Comparison of ENCODE assay signal across 12 cellular contexts in genomic region chr17:79791354-79792123, GRCh38. TPM values are rescaled to one million over a fixed set of nuclear protein-coding genes. Genes with fewer than 3 reads are reported as not detected.
DNase-seq lines count a peak whose midpoint lies in the region; ATAC-seq and TF ChIP-seq lines count a peak whose summit lies in the region.
"Had no signal": no experiment of that assay in that cellular context is flagged by ENCODE, and none has a peak within 500 bp of the region (broad histone marks: within the 10 kb centered on the region; RNA-seq: fewer than 3 reads in every experiment).

No MANE protein-coding gene starts in this region.

- no peak overlapping the region for H2BK120ac ChIP-seq in mesendoderm (ENCODE audit: low read depth, low read length)

- H3K79me2 ChIP-seq in ACC112 (ENCODE audit: control insufficient read depth, insufficient read depth, low read length, unreplicated experiment) = no peaks in the 10 kb centered on the region
- no peaks in the 10 kb centered on the region for H3K79me2 ChIP-seq in mesendoderm (ENCODE audit: control insufficient read depth, insufficient read depth, low read length)

- no peak overlapping the region for H4K5ac ChIP-seq in mesendoderm (ENCODE audit: low read length)

- H3K9ac ChIP-seq in mesendoderm (ENCODE audit: low read length) = no peak overlapping the region

- H3K4me1 ChIP-seq in A673 (ENCODE audit: insufficient read depth, low read length, poor library complexity, severe bottlenecking) = peaks cover 52% of the 10 kb centered on the region
- peaks cover 15% of the 10 kb centered on the region for H3K4me1 ChIP-seq in ACC112 (ENCODE audit: control insufficient read depth, insufficient read depth, low read length, unreplicated experiment)
- peaks cover 7% of the 10 kb centered on the region for H3K4me1 ChIP-seq in mesendoderm (ENCODE audit: control insufficient read depth, low read depth, low read length)
- H3K4me1 ChIP-seq in vagina = peaks cover 49% of the 10 kb centered on the region

- no peak for ATAC-seq in WTC11

- no peak for DNase-seq in A673 (ENCODE audit: low spot score)
- DNase-seq in WTC11 (ENCODE audit: low spot score) = peak; percentile 41
- peak; percentile 24 for DNase-seq in mesendoderm
- no peak for DNase-seq in vagina (ENCODE audit: extremely low spot score in 2 of 2)
- no peak for DNase-seq in KBM-7
- no peak for DNase-seq in lower leg skin (ENCODE audit: low spot score in 2 of 2)
- DNase-seq: NCI-H2171; SJCRH30; stimulated activated CD4-positive, alpha-beta T cell treated with anti-CD3 and anti-CD28 coated beads, Interleukin-1b, Interleukin-23, amount 100 ng/mL, for 48 hours had no signal

- CTCF ChIA-PET in A673 (lab: Charles Lee) = no interaction called here
- CTCF ChIA-PET in WTC11 (lab: Charles Lee) = interaction anchor here (0.6 to 3.4 kb wide), 10 partner anchors 13 to 202 kb away, joined by 3 to 65 read pairs (median 4); partner anchors contain the start of gene CBX4

- H3K27ac Mint-ChIP-seq in WTC11 = no peak overlapping the region
- H3K27ac Mint-ChIP-seq: activated naive CD4-positive, alpha-beta T cell treated with anti-CD3 and anti-CD28 coated beads, Interleukin-2, amount 50 U/mL, for 24 hours had no signal

- no peaks in the 10 kb centered on the region for H3K79me1 ChIP-seq in mesendoderm (ENCODE audit: low read length)

- intact Hi-C loops in A673 (cut with micrococcal nuclease; ENCODE audit: unreplicated experiment) = loop anchor here (5.0 kb wide), 3 partner anchors 46 to 201 kb away; partner anchors contain the start of gene CBX4
- intact Hi-C loops in vagina (cut with DNase I) = loop anchor here (10.0 kb wide), 1 partner anchor 203 kb away; no protein-coding TSS in a partner anchor
- intact Hi-C loops in lower leg skin (cut with DNase I; ENCODE audit: low total_unique reads) = no loop called here

- no peak overlapping the region for H3K56ac ChIP-seq in mesendoderm (ENCODE audit: low read length)

- no peak overlapping the region for H3K18ac ChIP-seq in mesendoderm (ENCODE audit: low read length)

- H3K27ac ChIP-seq in A673 (ENCODE audit: low read depth, low read length, poor library complexity, severe bottlenecking) (no peak overlapping the region), ACC112 (ENCODE audit: low read depth, low read length) (no peak overlapping the region), mesendoderm (ENCODE audit: low read depth, low read length) (no peak overlapping the region), vagina (no peak overlapping the region)
- H3K27ac ChIP-seq: SJCRH30 had no signal

- no peak overlapping the region for H3K4me2 ChIP-seq in mesendoderm (ENCODE audit: low read length)

- no peaks in the 10 kb centered on the region for H3K36me3 Mint-ChIP-seq in WTC11

- no peak overlapping the region for H2BK15ac ChIP-seq in mesendoderm (replicated peaks; ENCODE audit: low read depth)

- no peak overlapping the region for H2AK5ac ChIP-seq in mesendoderm (ENCODE audit: low read length)

- H3K36me3 ChIP-seq in A673 (ENCODE audit: insufficient read depth, low read length, poor library complexity, severe bottlenecking) = peaks cover 15% of the 10 kb centered on the region
- H3K36me3 ChIP-seq in ACC112 (ENCODE audit: insufficient read depth, low read length) = no peaks in the 10 kb centered on the region
- H3K36me3 ChIP-seq in mesendoderm (ENCODE audit: control insufficient read depth, insufficient read depth, low read length) = no peaks in the 10 kb centered on the region
- no peaks in the 10 kb centered on the region for H3K36me3 ChIP-seq in vagina
- H3K36me3 ChIP-seq: thoracic aorta had no signal

- peaks cover 22% of the 10 kb centered on the region for H3K27me3 ChIP-seq in A673 (replicated peaks; ENCODE audit: insufficient read depth, low read depth, low read length, poor library complexity)
- peaks cover 56% of the 10 kb centered on the region for H3K27me3 ChIP-seq in ACC112 (ENCODE audit: insufficient read depth, low read length)
- peaks cover 68% of the 10 kb centered on the region for H3K27me3 ChIP-seq in mesendoderm (ENCODE audit: insufficient read depth, low read length, poor library complexity)
- H3K27me3 ChIP-seq in vagina = peaks cover 28% of the 10 kb centered on the region
- H3K27me3 ChIP-seq: SJCRH30 had no signal

- H4K8ac ChIP-seq in mesendoderm (ENCODE audit: low read depth, low read length) = no peak overlapping the region

- no peak overlapping the region for H3K23ac ChIP-seq in mesendoderm (ENCODE audit: low read length)

- H3K4ac ChIP-seq in mesendoderm (ENCODE audit: low read depth, low read length) = no peak overlapping the region

- no peaks in the 10 kb centered on the region for H3K9me3 Mint-ChIP-seq in WTC11
- H3K9me3 Mint-ChIP-seq: activated naive CD4-positive, alpha-beta T cell treated with anti-CD3 and anti-CD28 coated beads, Interleukin-2, amount 50 U/mL, for 24 hours had no signal

- no CpG with 5 or more reads among the region's 55 CpGs for WGBS in mesendoderm (ENCODE audit: extremely low coverage, insufficient coverage, low lambda C conversion rate)
- WGBS in lower leg skin, 2 donors = 3% methylated on average over 27 to 55 of the region's 55 CpGs

- peak overlapping the region; percentile 24 for H3K4me3 ChIP-seq in A673 (ENCODE audit: low read depth, low read length, poor library complexity, severe bottlenecking)
- H3K4me3 ChIP-seq in ACC112 (ENCODE audit: low read depth, low read length) = peak overlapping the region; percentile 75; the same call in 1 of the 2 replicates
- H3K4me3 ChIP-seq in mesendoderm (ENCODE audit: low read length) = no peak overlapping the region
- no peak overlapping the region for H3K4me3 ChIP-seq in vagina
- no peak overlapping the region for H3K4me3 ChIP-seq in lower leg skin (ENCODE audit: low read depth, poor library complexity, severe bottlenecking)
- H3K4me3 ChIP-seq: thoracic aorta had no signal

- peaks cover 50% of the 10 kb centered on the region for H3K4me1 Mint-ChIP-seq in WTC11

- in situ Hi-C loops in KBM-7 (cut with MboI; ENCODE audit: low pct_unique_long_range_greater_than_20kb, low sequenced_read_pairs) = no loop called here

- no peak for TF ChIP-seq CTCF in A673 (conservative IDR thresholded peaks at IDR 0.05; ENCODE audit: low read depth, low read length)
- no peak for TF ChIP-seq CTCF in WTC11 (IDR thresholded peaks at IDR 0.05)
- no peak for TF ChIP-seq CTCF in vagina (IDR thresholded peaks at IDR 0.05)
- no peak for TF ChIP-seq CTCF in lower leg skin (IDR thresholded peaks at IDR 0.05)

- POLR2A ChIA-PET in A673 (lab: Charles Lee; ENCODE audit: low non-redundant PET) = no interaction called here
- POLR2A ChIA-PET in WTC11 (lab: Charles Lee) = no interaction called here

- peaks cover 98% of the 10 kb centered on the region for H3K27me3 Mint-ChIP-seq in WTC11 (ENCODE audit: low read depth)

- BruUV-seq in A673 (replicated peaks; lab: Mats Ljungman, UMichigan) = no TSS peak

- H3K4me3 Mint-ChIP-seq in WTC11 = no peak overlapping the region

- H2BK5ac ChIP-seq in mesendoderm (ENCODE audit: low read length) = no peak overlapping the region

- TF ChIP-seq POLR2A in vagina (IDR thresholded peaks at IDR 0.05) (no peak), lower leg skin (IDR thresholded peaks at IDR 0.05) (no peak)

- no peaks in the 10 kb centered on the region for H3K9me3 ChIP-seq in A673 (ENCODE audit: low read depth, low read length, poor library complexity, severe bottlenecking)
- no peaks in the 10 kb centered on the region for H3K9me3 ChIP-seq in vagina
- H3K9me3 ChIP-seq: SJCRH30, thoracic aorta had no signal

- no peak overlapping the region for H2AFZ ChIP-seq in ACC112 (ENCODE audit: low read length, unreplicated experiment)

TF ChIP-seq in WTC11, 78 proteins besides CTCF, POLR2A, EP300 and RAD21 (continues in another document):
- no peak for TF ChIP-seq CBFB (CRISPR knock-in tag; IDR thresholded peaks at IDR 0.05; ENCODE audit: low read depth)
- no peak for TF ChIP-seq CREM (CRISPR knock-in tag; IDR thresholded peaks at IDR 0.05)
- no peak for TF ChIP-seq TEAD4 (CRISPR knock-in tag; IDR thresholded peaks at IDR 0.05)
- TF ChIP-seq ZNF317 (CRISPR knock-in tag; IDR thresholded peaks at IDR 0.05; ENCODE audit: borderline replicate concordance, low read depth) = no peak
- TF ChIP-seq ZNF396 (CRISPR knock-in tag; IDR thresholded peaks at IDR 0.05; ENCODE audit: borderline replicate concordance) = no peak
- no peak for TF ChIP-seq ZSCAN18 (CRISPR knock-in tag; IDR thresholded peaks at IDR 0.05)

RNA-seq across cellular contexts. Expression of gene CBX8, which starts 5.3 kb away (rescaled TPM):
- total RNA-seq in A673 (2021) = 24.5 and 27.0 TPM in 2 replicates
- total RNA-seq in WTC11 (2021) = 1.8 to 2.1 TPM (median 2.0 TPM) in 3 replicates
- polyA plus RNA-seq in mesendoderm (2013, experiment 1 of 2) = 0.17 TPM
- 0.34 TPM for polyA plus RNA-seq in mesendoderm (2013, experiment 2 of 2)
- total RNA-seq in vagina = 0.98 TPM
- 1 to 10 TPM; 1.9 to 4.7 (median 4.2) TPM for total RNA-seq in lower leg skin

RNA-seq across cellular contexts. Expression of gene CBX2, which starts 13.6 kb away (rescaled TPM):
- 59.5 and 66.4 TPM in 2 replicates for total RNA-seq in A673 (2021)
- 78.1 to 85.5 TPM (median 78.7 TPM) in 3 replicates for total RNA-seq in WTC11 (2021)
- polyA plus RNA-seq in mesendoderm (2013, experiment 1 of 2) = 25.1 TPM
- 25.0 TPM for polyA plus RNA-seq in mesendoderm (2013, experiment 2 of 2)
- 5.6 TPM for total RNA-seq in vagina
- total RNA-seq in lower leg skin = 1 to 10 TPM; 1.9 to 3.8 (median 3.1) TPM

RNA-seq across cellular contexts. Expression of gene CBX4, which starts 47.7 kb away (rescaled TPM):
- total RNA-seq in A673 (2021) (42.6 and 45.5 TPM in 2 replicates), WTC11 (2021) (3.2 to 3.9 TPM (median 3.3 TPM) in 3 replicates), vagina (13.0 TPM), lower leg skin (10 to 100 TPM; 30.2 to 35.6 (median 32.2) TPM)
- polyA plus RNA-seq in mesendoderm (2013, experiment 1 of 2) = 3.7 TPM
- 3.6 TPM for polyA plus RNA-seq in mesendoderm (2013, experiment 2 of 2)

Comparison
In these comparisons a context has a peak if more than half of its experiments do, and no peak if none do; other contexts are left out.
1. DNase-seq: peak in WTC11 (single experiment) and mesendoderm (single experiment); none in A673 (single experiment), vagina (0 of 2), KBM-7 (single experiment) and lower leg skin (0 of 2).
2. H3K4me3 ChIP-seq: peak in A673 (single experiment) and ACC112 (single experiment); none in mesendoderm (single experiment), vagina (0 of 2) and lower leg skin (single experiment).